In genomic region chrX:130994671-130995070, GRCh38 we compare ENCODE assay signal across 2 cellular contexts.
TF ChIP-seq lines count a peak whose summit lies in the region.

No MANE protein-coding gene starts in this region.

TF ChIP-seq in Ishikawa, 13 proteins besides CTCF, POLR2A, EP300 and RAD21 (continued from another document):
- no peak for TF ChIP-seq REST (IDR thresholded peaks at IDR 0.05; ENCODE audit: low read depth)

TF ChIP-seq in WTC11, 78 proteins besides CTCF, POLR2A, EP300 and RAD21 (continued from another document):
- TF ChIP-seq HMGXB4 (CRISPR knock-in tag; IDR thresholded peaks at IDR 0.05) (no peak), MXD4 (CRISPR knock-in tag; IDR thresholded peaks at IDR 0.05; ENCODE audit: borderline replicate concordance) (no peak), E2F1 (CRISPR knock-in tag; IDR thresholded peaks at IDR 0.05) (no peak), ATF6 (CRISPR knock-in tag; IDR thresholded peaks at IDR 0.05) (no peak)
